In genomic region chr12:121990692-121991603, GRCh38 we compare ENCODE assay signal across 8 cellular contexts. TPM values are rescaled to one million over a fixed set of nuclear protein-coding genes. Genes with fewer than 3 reads are reported as not detected.
A peak's percentile ranks its signal among the peaks of the same experiment; 100 is the strongest.
DNase-seq lines count a peak whose midpoint lies in the region; ATAC-seq and TF ChIP-seq lines count a peak whose summit lies in the region.

No MANE protein-coding gene starts in this region.

- H3K27ac ChIP-seq in sigmoid colon (no peak overlapping the region), heart right ventricle (peak overlapping the region in 1 of 10 donors; percentile 83)

- H3K4me1 ChIP-seq in sigmoid colon (no peaks in the 10 kb centered on the region), heart right ventricle (peaks cover 0 to 12% (median 0%) of the 10 kb centered on the region in 9 donors)

- H3K9me3 ChIP-seq in sigmoid colon (no peaks in the 10 kb centered on the region), heart right ventricle (no peaks in the 10 kb centered on the region)

- WGBS in sigmoid colon, 2 donors: 73% methylated on average over 10 of the region's 10 CpGs
- WGBS in heart right ventricle, 2 donors: 74 to 88% methylated on average over 10 of the region's 10 CpGs

- H3K36me3 ChIP-seq in sigmoid colon (no peaks in the 10 kb centered on the region), heart right ventricle (no peaks in the 10 kb centered on the region)

- intact Hi-C loops in sigmoid colon (cut with DNase I): no loop called here
- intact Hi-C loops in heart right ventricle (cut with DNase I): no loop called here

- H3K27me3 ChIP-seq in sigmoid colon (no peaks in the 10 kb centered on the region), heart right ventricle (no peaks in the 10 kb centered on the region)

- peak; percentile 68 for ATAC-seq in HG02938 (IDR thresholded peaks at IDR 0.05; ENCODE audit: unreplicated experiment)
- no peak for ATAC-seq in heart right ventricle

- no peak for TF ChIP-seq CTCF in sigmoid colon (IDR thresholded peaks at IDR 0.05)
- TF ChIP-seq CTCF in heart right ventricle (IDR thresholded peaks at IDR 0.05): no peak

- no peak for TF ChIP-seq POLR2A in sigmoid colon (IDR thresholded peaks at IDR 0.05)

- DNase-seq in stimulated activated CD4-positive, alpha-beta T cell treated with anti-CD3 and anti-CD28 coated beads, Interleukin-15, amount 100 ng/mL, for 24 hours: peak; percentile 60
- no peak for DNase-seq in stimulated activated CD4-positive, alpha-beta T cell treated with anti-CD3 and anti-CD28 coated beads, Interleukin-4, amount 100 ng/mL, for 1 hour
- peak; percentile 62 to 66 for DNase-seq in activated T-cell treated with anti-CD3 and anti-CD28 coated beads, Interleukin-2, amount 50 U/mL, for 48 hours
- DNase-seq in sigmoid colon (no peak), heart right ventricle (no peak), superior temporal gyrus (ENCODE audit: extremely low spot score) (no peak), dedifferentiated amniotic fluid mesenchymal stem cell (ENCODE audit: extremely low spot score) (no peak)

- TF ChIP-seq EP300 in sigmoid colon (IDR thresholded peaks at IDR 0.05): no peak

- no peak overlapping the region for H3K4me3 ChIP-seq in sigmoid colon
- H3K4me3 ChIP-seq in heart right ventricle: no peak overlapping the region

RNA-seq across cellular contexts. Expression of gene BCL7A, which starts 30.7 kb away (rescaled TPM):
- 1 to 10 TPM; 6.2 to 6.9 (median 6.5) TPM for total RNA-seq in sigmoid colon
- polyA plus RNA-seq in sigmoid colon: 1 to 10 TPM; 1.2 to 7.4 (median 3.5) TPM
- total RNA-seq in heart right ventricle: 10 to 100 TPM; 13.2 to 25.7 (median 16.2) TPM
- polyA plus RNA-seq in heart right ventricle: 1 to 10 TPM; 3.4 to 4.9 TPM

Comparison
In these comparisons a context has a peak if more than half of its experiments do, and no peak if none do; other contexts are left out.
1. DNase-seq: peak in stimulated activated CD4-positive, alpha-beta T cell treated with anti-CD3 and anti-CD28 coated beads, Interleukin-15, amount 100 ng/mL, for 24 hours (single experiment) and activated T-cell treated with anti-CD3 and anti-CD28 coated beads, Interleukin-2, amount 50 U/mL, for 48 hours (2 of 2); none in stimulated activated CD4-positive, alpha-beta T cell treated with anti-CD3 and anti-CD28 coated beads, Interleukin-4, amount 100 ng/mL, for 1 hour (single experiment), sigmoid colon (single experiment), heart right ventricle (0 of 2), superior temporal gyrus (single experiment) and dedifferentiated amniotic fluid mesenchymal stem cell (single experiment).